Comparison of ENCODE assay signal across 11 cellular contexts in the genomic region with DNA sequence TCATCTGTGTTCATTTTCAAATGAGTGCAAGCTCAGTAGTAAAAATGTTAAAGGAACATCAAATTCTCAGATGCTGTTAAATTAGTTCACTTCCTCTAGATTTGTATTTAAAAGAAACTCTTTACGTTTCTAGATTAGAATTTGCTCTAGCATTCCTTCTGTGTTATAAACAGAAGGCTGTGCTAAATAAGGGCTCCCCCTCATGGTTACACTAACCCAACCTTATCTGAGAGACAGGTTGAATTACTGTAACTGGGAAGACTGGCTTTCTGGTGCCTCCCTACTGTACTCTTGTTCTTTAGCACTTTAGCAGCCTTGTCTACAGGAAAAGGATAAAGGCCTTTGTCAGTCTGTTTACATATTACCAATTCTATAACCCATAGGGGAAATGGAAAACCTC. TPM values are rescaled to one million over a fixed set of nuclear protein-coding genes. Genes with fewer than 3 reads are reported as not detected.
DNase-seq lines count a peak whose midpoint lies in the region; ATAC-seq, FAIRE-seq and TF ChIP-seq lines count a peak whose summit lies in the region.
"Had no signal": no experiment of that assay in that cellular context is flagged by ENCODE, and none has a peak within 500 bp of the region (broad histone marks: within the 10 kb centered on the region; RNA-seq: fewer than 3 reads in every experiment).

No MANE protein-coding gene starts in this region.

- CTCF ChIA-PET in AG04450 (lab: Charles Lee), result interaction anchor here (0.6 to 3.1 kb wide), 5 partner anchors 8 to 323 kb away, joined by 3 to 11 read pairs (median 3); no protein-coding TSS in a partner anchor

- no peak for FAIRE-seq in kidney (lab: Jason Lieb, UNC)

- ATAC-seq in HG03460 (IDR thresholded peaks at IDR 0.05; ENCODE audit: unreplicated experiment), result no peak

- H3K4me3 ChIP-seq in AG04450 (ENCODE audit: low read depth, low read length) (no peak overlapping the region), HFF-Myc (replicated peaks; ENCODE audit: low read depth, low read length) (no peak overlapping the region), kidney (ENCODE audit: low read length in 2 of 2) (no peak overlapping the region)

- intact Hi-C loops in kidney (cut with DNase I), result no loop called here

- H3K9ac ChIP-seq in kidney (ENCODE audit: low read length in 2 of 2), result no peak overlapping the region
- H3K9ac ChIP-seq: parathyroid adenoma had no signal

- H3K9me3 ChIP-seq in AG04450 (ENCODE audit: control insufficient read depth, insufficient read depth, low read length), result no peaks in the 10 kb centered on the region
- H3K9me3 ChIP-seq in kidney (ENCODE audit: control insufficient read depth in 1 of 2, low read length in 2 of 2), result no peaks in the 10 kb centered on the region

- no peaks in the 10 kb centered on the region for H3K4me1 ChIP-seq in kidney (ENCODE audit: control insufficient read depth in 1 of 2, insufficient read depth in 1 of 2, low read depth in 1 of 2, low read length in 2 of 2)
- H3K4me1 ChIP-seq: parathyroid adenoma had no signal

- POLR2A ChIA-PET in AG04450 (lab: Yijun Ruan, JAX), result no interaction called here

- H3K27me3 ChIP-seq in AG04450 (ENCODE audit: control insufficient read depth, insufficient read depth, low read length), result no peaks in the 10 kb centered on the region

- TF ChIP-seq CTCF in AG04450 (IDR thresholded peaks at IDR 0.05; ENCODE audit: low read depth, low read length) (peak; percentile 58), HFF-Myc (IDR thresholded peaks at IDR 0.05; ENCODE audit: low read depth, low read length, missing control alignments) (peak; percentile 25), kidney (IDR thresholded peaks at IDR 0.05; ENCODE audit: borderline replicate concordance, extremely low read depth, insufficient read depth) (no peak)

- no peak for DNase-seq in AG04450 (ENCODE audit: low read depth, low spot score)
- DNase-seq in HFF-Myc (ENCODE audit: extremely low read depth, low read depth), result no peak
- peak; percentile 37 for DNase-seq in RKO (ENCODE audit: low spot score)
- peak; percentile 16 for DNase-seq in fibroblast of the conjunctiva (ENCODE audit: low read depth)
- DNase-seq in NCI-H2081 treated with DMSO at 0.1 percent for 48 hours (lab: John Stamatoyannopoulos, UW), result no peak
- no peak for DNase-seq in NCI-H2196 (lab: John Stamatoyannopoulos, UW; ENCODE audit: unreplicated experiment)
- DNase-seq in kidney, result no peak
- DNase-seq: effector memory CD4-positive, alpha-beta T cell; NCI-H1048 had no signal

- H3K36me3 ChIP-seq in kidney (ENCODE audit: control insufficient read depth in 1 of 2, insufficient read depth in 2 of 2, low read length in 2 of 2), result no peaks in the 10 kb centered on the region

- H3K27ac ChIP-seq in AG04450 (ENCODE audit: low read depth, low read length), result no peak overlapping the region
- H3K27ac ChIP-seq in kidney (ENCODE audit: low read depth in 2 of 2, low read length in 2 of 2), result no peak overlapping the region
- H3K27ac ChIP-seq: parathyroid adenoma had no signal

RNA-seq across cellular contexts. Expression of a gene that starts 56.8 kb away (rescaled TPM):
- 0.02 TPM in 1 of 2 replicates, not detected in the other for polyA plus RNA-seq in AG04450 (2011; rRNA removed)
- polyA minus RNA-seq in AG04450 (2011; rRNA and poly(A)+ RNA removed), result not detected in 2 replicates
- total RNA-seq in kidney, result 1.4 TPM
- 1.7 TPM for polyA plus RNA-seq in kidney (ENCODE audit: insufficient read depth, low read depth, low replicate concordance)

Comparison
In these comparisons a context has a peak if more than half of its experiments do, and no peak if none do; other contexts are left out.
1. DNase-seq: peak in RKO (single experiment) and fibroblast of the conjunctiva (single experiment); none in AG04450 (single experiment), HFF-Myc (single experiment), NCI-H2081 treated with DMSO at 0.1 percent for 48 hours (single experiment), NCI-H2196 (single experiment) and kidney (single experiment).